8 cellular contexts compared by ENCODE assay signal in the genomic region with DNA sequence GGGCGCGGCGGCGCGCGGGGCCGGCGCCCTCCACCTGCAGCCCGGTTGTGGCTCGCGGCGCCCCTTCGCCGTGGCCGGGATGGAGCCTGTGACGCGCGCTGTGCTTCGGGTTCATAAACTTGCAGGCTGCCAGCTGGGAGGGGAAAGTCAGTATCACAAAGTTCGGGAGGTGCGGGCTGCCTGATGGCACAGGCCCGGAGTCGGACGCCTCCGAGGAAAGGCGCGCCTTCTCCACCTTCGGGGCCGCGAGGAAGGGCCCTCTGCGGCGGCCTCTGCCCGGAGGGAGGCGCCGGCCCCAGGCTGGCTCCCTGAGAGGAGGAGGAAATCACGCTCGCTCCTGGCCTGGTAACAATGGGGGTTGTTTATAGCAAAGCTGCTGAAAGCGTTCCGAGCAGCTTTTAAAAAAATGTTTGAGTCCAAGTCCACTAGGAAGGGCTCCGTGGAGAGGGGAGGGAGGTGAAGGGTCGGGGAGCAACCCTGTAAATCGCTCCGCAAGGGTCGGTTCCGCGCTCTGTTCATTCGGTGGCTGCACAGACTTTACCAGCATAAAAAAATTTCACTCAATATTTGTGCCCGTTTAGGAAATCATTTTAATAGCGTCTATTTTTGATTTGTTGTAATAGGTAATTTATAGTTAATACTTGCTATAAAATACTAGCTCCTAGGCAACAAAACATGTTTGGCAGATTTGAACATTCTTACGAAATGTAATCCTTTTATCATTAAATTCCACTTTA. TPM values are rescaled to one million over a fixed set of nuclear protein-coding genes. Genes with fewer than 3 reads are reported as not detected.
A peak's percentile ranks its signal among the peaks of the same experiment; 100 is the strongest.
DNase-seq lines count a peak whose midpoint lies in the region; ATAC-seq and TF ChIP-seq lines count a peak whose summit lies in the region.

No MANE protein-coding gene starts in this region.

- peak; percentile 48 for ATAC-seq in GM21526 (IDR thresholded peaks at IDR 0.05; ENCODE audit: low FRiP score, unreplicated experiment)
- peak; percentile 26 to 41 (median 35) for ATAC-seq in right lobe of liver
- peak; percentile 31 for ATAC-seq in stimulated activated effector memory CD8-positive, alpha-beta T cell treated with anti-CD3 and anti-CD28 coated beads, Interleukin-12 subunit alpha, Interleukin-12 subunit beta, amount 100 ng/mL, for 72 hours

- no peaks in the 10 kb centered on the region for H3K9me3 Mint-ChIP-seq in activated CD4-positive, alpha-beta T cell treated with anti-CD3 and anti-CD28 coated beads, Interleukin-2, amount 10 ng/mL, durations not matched to agents 24 days and 14 days
- no peaks in the 10 kb centered on the region for H3K9me3 Mint-ChIP-seq in stimulated activated effector memory CD8-positive, alpha-beta T cell treated with anti-CD3 and anti-CD28 coated beads, Interleukin-12 subunit alpha, Interleukin-12 subunit beta, amount 100 ng/mL, for 72 hours

- peaks cover 68% of the 10 kb centered on the region for H3K27me3 Mint-ChIP-seq in activated CD4-positive, alpha-beta T cell treated with anti-CD3 and anti-CD28 coated beads, Interleukin-2, amount 10 ng/mL, durations not matched to agents 24 days and 14 days

- peak overlapping the region; percentile 33 for H3K4me3 ChIP-seq in Jurkat, Clone E6-1 (ENCODE audit: low read length)
- peak overlapping the region; percentile 59 to 67 (median 64) for H3K4me3 ChIP-seq in right lobe of liver

- in situ Hi-C loops in G401 (cut with HindIII; ENCODE audit: low sequenced_read_pairs), result no loop called here

- WGBS in right lobe of liver (ENCODE audit: insufficient coverage, low coverage, low lambda C conversion rate, missing lambda C conversion rate), result 2% methylated on average over 11 of the region's 50 CpGs

- H3K4me1 Mint-ChIP-seq in activated CD4-positive, alpha-beta T cell treated with anti-CD3 and anti-CD28 coated beads, Interleukin-2, amount 10 ng/mL, durations not matched to agents 24 days and 14 days, result peaks cover 38% of the 10 kb centered on the region
- peaks cover 32% of the 10 kb centered on the region for H3K4me1 Mint-ChIP-seq in stimulated activated effector memory CD8-positive, alpha-beta T cell treated with anti-CD3 and anti-CD28 coated beads, Interleukin-12 subunit alpha, Interleukin-12 subunit beta, amount 100 ng/mL, for 72 hours

- intact Hi-C loops in activated CD4-positive, alpha-beta T cell treated with anti-CD3 and anti-CD28 coated beads, Interleukin-2, amount 10 ng/mL, durations not matched to agents 24 days and 14 days (cut with micrococcal nuclease), result loop anchor here (2.0 to 5.0 kb wide), 5 partner anchors 29 to 1445 kb away; a partner anchor contains a TSS
- intact Hi-C loops in right lobe of liver (cut with DNase I), result no loop called here

- H3K4me3 Mint-ChIP-seq in activated CD4-positive, alpha-beta T cell treated with anti-CD3 and anti-CD28 coated beads, Interleukin-2, amount 10 ng/mL, durations not matched to agents 24 days and 14 days, result peak overlapping the region; percentile 81
- H3K4me3 Mint-ChIP-seq in stimulated activated effector memory CD8-positive, alpha-beta T cell treated with anti-CD3 and anti-CD28 coated beads, Interleukin-12 subunit alpha, Interleukin-12 subunit beta, amount 100 ng/mL, for 72 hours, result peak overlapping the region; percentile 78

- peak overlapping the region; percentile 68 to 91 (median 76) for H3K27ac ChIP-seq in right lobe of liver

- H3K27ac Mint-ChIP-seq in activated CD4-positive, alpha-beta T cell treated with anti-CD3 and anti-CD28 coated beads, Interleukin-2, amount 10 ng/mL, durations not matched to agents 24 days and 14 days, result peak overlapping the region; percentile 78
- H3K27ac Mint-ChIP-seq in stimulated activated effector memory CD8-positive, alpha-beta T cell treated with anti-CD3 and anti-CD28 coated beads, Interleukin-12 subunit alpha, Interleukin-12 subunit beta, amount 100 ng/mL, for 72 hours, result peak overlapping the region; percentile 4

- peak; percentile 52 for DNase-seq in G401 (ENCODE audit: low spot score)
- no peak for DNase-seq in Jurkat, Clone E6-1 (ENCODE audit: low read depth, low spot score)
- DNase-seq in activated CD4-positive, alpha-beta T cell treated with anti-CD3 and anti-CD28 coated beads, Interleukin-2, amount 10 ng/mL, durations not matched to agents 24 days and 14 days, result peak; percentile 80
- peak; percentile 16 for DNase-seq in effector CD4-positive, alpha-beta T cell
- peak; percentile 54 to 81 (median 72) for DNase-seq in right lobe of liver
- DNase-seq in stimulated activated effector memory CD8-positive, alpha-beta T cell treated with anti-CD3 and anti-CD28 coated beads, Interleukin-12 subunit alpha, Interleukin-12 subunit beta, amount 100 ng/mL, for 72 hours (ENCODE audit: low spot score in 2 of 2), result peak; percentile 12 to 60
- DNase-seq in COR-L47 (lab: John Stamatoyannopoulos, UW), result no peak

- no peaks in the 10 kb centered on the region for H3K9me3 ChIP-seq in right lobe of liver

- peak; percentile 26 for TF ChIP-seq POLR2A in right lobe of liver (IDR thresholded peaks at IDR 0.05)

- H3K4me1 ChIP-seq in right lobe of liver, result peaks cover 0 to 44% (median 18%) of the 10 kb centered on the region in 4 donors

- H3K36me3 Mint-ChIP-seq in activated CD4-positive, alpha-beta T cell treated with anti-CD3 and anti-CD28 coated beads, Interleukin-2, amount 10 ng/mL, durations not matched to agents 24 days and 14 days (ENCODE audit: low read depth), result peaks cover 2% of the 10 kb centered on the region
- peaks cover 19% of the 10 kb centered on the region for H3K36me3 Mint-ChIP-seq in stimulated activated effector memory CD8-positive, alpha-beta T cell treated with anti-CD3 and anti-CD28 coated beads, Interleukin-12 subunit alpha, Interleukin-12 subunit beta, amount 100 ng/mL, for 72 hours

- H3K27me3 ChIP-seq in right lobe of liver, result no peaks in the 10 kb centered on the region

- TF ChIP-seq CTCF in right lobe of liver (IDR thresholded peaks at IDR 0.05), result no peak

- no peaks in the 10 kb centered on the region for H3K36me3 ChIP-seq in right lobe of liver

RNA-seq across cellular contexts. Expression of a gene that starts 1.0 kb away (rescaled TPM):
- 11.9 and 13.8 TPM in 2 replicates for total RNA-seq in G401 (2014; rRNA removed; shearing (Covaris generic))
- polyA plus RNA-seq in Jurkat, Clone E6-1 (2012; ENCODE audit: insufficient read depth, insufficient read length), result 30.8 TPM
- 40.8 and 42.2 TPM in 2 replicates for total RNA-seq in activated CD4-positive, alpha-beta T cell treated with anti-CD3 and anti-CD28 coated beads, Interleukin-2, amount 10 ng/mL, durations not matched to agents 24 days and 14 days
- 100 to 1,000 TPM in 1 of 6 experiments, 10 to 100 TPM in 5; 77.0 to 106 (median 85.5) TPM for total RNA-seq in right lobe of liver

Comparison
In these comparisons a context has a peak if more than half of its experiments do, and no peak if none do; other contexts are left out.
1. DNase-seq: peak in G401 (single experiment), activated CD4-positive, alpha-beta T cell treated with anti-CD3 and anti-CD28 coated beads, Interleukin-2, amount 10 ng/mL, durations not matched to agents 24 days and 14 days (single experiment), effector CD4-positive, alpha-beta T cell (single experiment), right lobe of liver (3 of 3) and stimulated activated effector memory CD8-positive, alpha-beta T cell treated with anti-CD3 and anti-CD28 coated beads, Interleukin-12 subunit alpha, Interleukin-12 subunit beta, amount 100 ng/mL, for 72 hours (2 of 2); none in Jurkat, Clone E6-1 (single experiment) and COR-L47 (single experiment).
2. Peak in every context shown above with its lines, with median percentiles within 50 percentile points of each other: ATAC-seq.